3 cellular contexts compared by ENCODE assay signal in the genomic region with DNA sequence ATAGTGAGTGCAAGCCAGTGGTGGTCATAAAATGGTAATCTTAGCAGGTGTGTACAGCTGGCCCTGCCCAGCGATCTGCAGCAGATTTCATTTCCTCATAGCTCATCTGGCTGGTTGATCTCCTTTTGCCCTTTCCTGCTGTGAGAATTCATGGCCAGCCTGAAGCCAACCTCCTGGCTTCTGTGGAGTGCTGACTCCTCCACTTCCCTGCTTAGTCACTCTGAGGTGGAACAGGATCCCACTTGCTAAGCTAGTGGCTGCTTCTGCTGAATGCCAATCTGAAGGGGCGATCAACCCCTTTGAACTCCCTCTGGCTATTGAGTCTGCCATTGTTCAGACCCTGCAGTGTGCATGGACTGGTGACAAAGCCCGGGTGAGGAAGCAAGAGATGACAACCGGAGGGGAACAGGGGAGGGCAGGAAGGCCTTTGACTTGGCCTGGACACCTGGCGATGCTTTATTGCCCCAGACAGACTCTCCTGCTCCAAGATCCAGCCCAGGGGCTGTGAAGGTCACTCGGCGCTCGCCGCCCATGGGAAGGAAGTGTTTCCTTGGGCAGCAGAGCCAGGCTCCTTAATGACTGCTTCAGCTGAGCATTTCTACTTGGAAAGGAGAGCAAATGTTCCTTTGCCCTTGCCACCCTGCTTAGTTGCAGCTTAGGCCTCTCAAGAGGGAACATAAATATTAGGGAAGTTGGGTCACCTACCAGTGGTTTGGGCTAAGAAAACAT.
TF ChIP-seq lines count a peak whose summit lies in the region.

No MANE protein-coding gene starts in this region.

TF ChIP-seq in A549, 52 proteins besides CTCF, POLR2A, EP300 and RAD21:
- TF ChIP-seq CEBPB (IDR thresholded peaks at IDR 0.05) (no peak), HDAC2 (IDR thresholded peaks at IDR 0.05) (no peak), MYC (IDR thresholded peaks at IDR 0.05; ENCODE audit: borderline replicate concordance, low read length) (no peak), HES2 (IDR thresholded peaks at IDR 0.05) (no peak), FOSB (CRISPR knock-in tag; IDR thresholded peaks at IDR 0.05) (no peak), RARB (CRISPR knock-in tag; IDR thresholded peaks at IDR 0.05) (no peak), CHD2 (IDR thresholded peaks at IDR 0.05; ENCODE audit: low read length, partially characterized antibody) (no peak), KDM1A (IDR thresholded peaks at IDR 0.05; ENCODE audit: low read depth) (no peak), POLR2AphosphoS2 (conservative IDR thresholded peaks at IDR 0.05; ENCODE audit: low read length) (no peak), KDM5A (IDR thresholded peaks at IDR 0.05) (no peak)
- TF ChIP-seq, protein P1, sequence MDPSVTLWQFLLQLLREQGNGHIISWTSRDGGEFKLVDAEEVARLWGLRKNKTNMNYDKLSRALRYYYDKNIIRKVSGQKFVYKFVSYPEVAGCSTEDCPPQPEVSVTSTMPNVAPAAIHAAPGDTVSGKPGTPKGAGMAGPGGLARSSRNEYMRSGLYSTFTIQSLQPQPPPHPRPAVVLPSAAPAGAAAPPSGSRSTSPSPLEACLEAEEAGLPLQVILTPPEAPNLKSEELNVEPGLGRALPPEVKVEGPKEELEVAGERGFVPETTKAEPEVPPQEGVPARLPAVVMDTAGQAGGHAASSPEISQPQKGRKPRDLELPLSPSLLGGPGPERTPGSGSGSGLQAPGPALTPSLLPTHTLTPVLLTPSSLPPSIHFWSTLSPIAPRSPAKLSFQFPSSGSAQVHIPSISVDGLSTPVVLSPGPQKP (IDR thresholded peaks at IDR 0.05; ENCODE audit: low read depth, low read length), result no peak
TF ChIP-seq in A549: peak in this region for 0.

TF ChIP-seq in HCT116, 20 proteins besides CTCF, POLR2A, EP300 and RAD21:
- no peak for TF ChIP-seq EZH2phosphoT487 (IDR thresholded peaks at IDR 0.05; ENCODE audit: borderline replicate concordance)
- TF ChIP-seq JUND (IDR thresholded peaks at IDR 0.05), result no peak
- TF ChIP-seq SIN3A (IDR thresholded peaks at IDR 0.05; ENCODE audit: low read depth), result no peak
- no peak for TF ChIP-seq CEBPB (IDR thresholded peaks at IDR 0.05; ENCODE audit: low read depth)
- no peak for TF ChIP-seq POLR2AphosphoS5 (IDR thresholded peaks at IDR 0.05; ENCODE audit: low read depth, low read length)
- TF ChIP-seq ZNF274 (IDR thresholded peaks at IDR 0.05; ENCODE audit: low read depth, low read length), result no peak
- TF ChIP-seq, protein P2, sequence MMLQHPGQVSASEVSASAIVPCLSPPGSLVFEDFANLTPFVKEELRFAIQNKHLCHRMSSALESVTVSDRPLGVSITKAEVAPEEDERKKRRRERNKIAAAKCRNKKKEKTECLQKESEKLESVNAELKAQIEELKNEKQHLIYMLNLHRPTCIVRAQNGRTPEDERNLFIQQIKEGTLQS (IDR thresholded peaks at IDR 0.05), result no peak

TF ChIP-seq in GM23338, 12 proteins besides CTCF, POLR2A, EP300 and RAD21:
- TF ChIP-seq STAT1 (IDR thresholded peaks at IDR 0.05; ENCODE audit: unreplicated experiment) (no peak), ETS1 (IDR thresholded peaks at IDR 0.05) (no peak), JUNB (IDR thresholded peaks at IDR 0.05; ENCODE audit: unreplicated experiment) (no peak)
